In genomic region chr12:65125975-65126374, GRCh38 we compare ENCODE assay signal across 30 cellular contexts. TPM values are rescaled to one million over a fixed set of nuclear protein-coding genes. Genes with fewer than 3 reads are reported as not detected.
"Had no signal": no experiment of that assay in that cellular context is flagged by ENCODE, and none has a peak within 500 bp of the region (broad histone marks: within the 10 kb centered on the region; RNA-seq: fewer than 3 reads in every experiment).

No MANE protein-coding gene starts in this region.

- H3K27ac ChIP-seq: adrenal gland, body of pancreas, breast epithelium, SJCRH30, SK-N-MC had no signal

- H3K4me3 ChIP-seq: adrenal gland, body of pancreas, breast epithelium, SJCRH30, SK-N-MC had no signal

- H3K36me3 ChIP-seq: adrenal gland, breast epithelium, SJCRH30 had no signal

- H3K27me3 ChIP-seq: SJCRH30 had no signal

- ATAC-seq: activated naive CD4-positive, alpha-beta T cell treated with anti-CD3 and anti-CD28 coated beads, Interleukin-2, amount 50 U/mL, for 72 hours; activated T-cell treated with anti-CD3 and anti-CD28 coated beads, Interleukin-2, amount 50 U/mL, for 4 hours; body of pancreas; Panc1 had no signal

- DNase-seq: activated CD4-positive, alpha-beta memory T cell treated with anti-CD3 and anti-CD28 coated beads for 36 hours; activated CD4-positive, alpha-beta T cell treated with anti-CD3 and anti-CD28 coated beads, Interleukin-2, amount 50 U/mL, for 1 hour; activated CD8-positive, alpha-beta memory T cell treated with anti-CD3 and anti-CD28 coated beads, Interleukin-2, amount 50 U/mL, for 4 hours; activated gamma-delta T cell treated with Interleukin-2 at 50 U/mL for 16 hours; activated naive CD4-positive, alpha-beta T cell treated with anti-CD3 and anti-CD28 coated beads for 36 hours; activated T-cell treated with anti-CD3 and anti-CD28 coated beads for 4 hours; activated T-cell treated with anti-CD3 and anti-CD28 coated beads, Interleukin-2, amount 50 U/mL, for 4 hours; adrenal gland; body of pancreas; caudate nucleus; cerebellar nuclear complex; MM.1S; MV-4-11; NCI-H1092; NCI-H1436 treated with DMSO at 0.1 percent for 48 hours; NCI-H1694 treated with DMSO at 0.1 percent for 48 hours; NCI-H2029; NCI-H345; NCI-H524 treated with DMSO at 0.1 percent for 48 hours; SHP77; SJCRH30 had no signal

- H3K4me1 ChIP-seq: breast epithelium, SJCRH30 had no signal

- FAIRE-seq: astrocyte had no signal

- H3K9me3 ChIP-seq: adrenal gland, body of pancreas, breast epithelium, SJCRH30 had no signal

RNA-seq across cellular contexts. Expression of gene WIF1, which starts 4.9 kb away (rescaled TPM):
- total RNA-seq: activated naive CD4-positive, alpha-beta T cell treated with anti-CD3 and anti-CD28 coated beads, Interleukin-2, amount 50 U/mL, for 72 hours; activated T-helper 1 cell treated with anti-CD3 and anti-CD28 coated beads, Interleukin-12 subunit alpha, Interleukin-12 subunit beta, Interleukin-2, Interleukin-4 antibody, amounts not matched to agents 30 ng/mL and 10 ng/mL and 1 ng/mL, durations not matched to agents 14 hours and 24 hours and 36 hours; astrocyte; NCI-H460; OCI-LY7; RPMI7951; SJCRH30 had no signal
